In the genomic region with DNA sequence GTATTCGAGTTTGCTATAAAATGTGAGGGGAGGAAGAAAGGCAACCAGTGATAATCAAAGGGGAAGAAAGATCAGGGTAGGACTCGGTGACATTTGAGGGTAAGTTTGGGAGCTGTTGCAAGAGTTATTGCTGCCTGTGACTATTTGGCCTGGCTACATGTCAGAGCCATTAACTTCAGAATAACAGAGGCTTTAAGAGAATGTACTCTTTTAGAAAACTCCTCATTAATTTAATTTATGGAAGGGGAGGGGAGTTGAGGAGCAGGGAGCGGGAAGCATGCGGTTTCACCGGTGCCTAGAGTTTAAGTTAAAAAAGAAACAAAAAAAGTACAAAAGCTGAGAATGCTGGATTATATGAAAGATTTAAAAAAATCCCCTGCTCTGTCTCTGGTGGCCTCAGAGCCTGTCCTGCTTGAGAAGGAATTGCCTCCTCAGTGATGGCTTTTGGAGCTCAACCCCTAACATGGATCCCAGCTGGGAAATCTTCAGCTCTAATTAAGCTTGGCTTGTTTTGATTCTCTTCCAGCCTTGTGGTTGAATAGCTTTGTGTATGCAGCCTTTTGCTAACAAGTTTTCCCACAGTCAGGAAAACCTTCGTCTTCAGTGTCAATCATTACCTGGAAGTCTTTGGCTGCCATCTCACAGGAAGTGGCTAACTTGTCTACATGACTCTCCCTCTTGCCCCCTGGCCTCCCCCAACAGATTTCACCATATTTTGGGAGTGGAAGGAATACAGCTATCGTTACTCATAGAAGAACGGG, we compare ENCODE assay signal across 14 cellular contexts.
DNase-seq lines count a peak whose midpoint lies in the region; ATAC-seq and TF ChIP-seq lines count a peak whose summit lies in the region.
"Had no signal": no experiment of that assay in that cellular context is flagged by ENCODE, and none has a peak within 500 bp of the region (broad histone marks: within the 10 kb centered on the region; RNA-seq: fewer than 3 reads in every experiment).

No MANE protein-coding gene starts in this region.

- no peaks in the 10 kb centered on the region for H3K27me3 Mint-ChIP-seq in endodermal cell (ENCODE audit: insufficient read depth)
- no peaks in the 10 kb centered on the region for H3K27me3 Mint-ChIP-seq in nephron progenitor cell (ENCODE audit: low read depth, poor library complexity)
- H3K27me3 Mint-ChIP-seq in activated CD8-positive, alpha-beta T cell treated with anti-CD3 and anti-CD28 coated beads for 36 hours, result peaks cover 5% of the 10 kb centered on the region

- H3K9me3 Mint-ChIP-seq in endodermal cell (no peaks in the 10 kb centered on the region), nephron progenitor cell (no peaks in the 10 kb centered on the region)
- no peaks in the 10 kb centered on the region for H3K9me3 Mint-ChIP-seq in activated CD8-positive, alpha-beta T cell treated with anti-CD3 and anti-CD28 coated beads for 36 hours
- H3K9me3 Mint-ChIP-seq: stimulated activated naive CD8-positive, alpha-beta T cell treated with anti-CD3 and anti-CD28 coated beads, Interleukin-15, Interleukin-2, amounts not matched to agents 100 ng/mL and 50 ng/mL, for 24 hours had no signal

- H3K4me1 ChIP-seq in endodermal cell (ENCODE audit: control insufficient read depth, insufficient read depth, low read length), result peaks cover 3% of the 10 kb centered on the region
- H3K4me1 ChIP-seq: adrenal gland had no signal

- DNase-seq in DMS79 (lab: John Stamatoyannopoulos, UW) (peak; percentile 68), endodermal cell (no peak), nephron progenitor cell (peak; percentile 12), NCI-H1694 (lab: John Stamatoyannopoulos, UW) (no peak), HCEC 1CT (no peak)
- DNase-seq in activated CD8-positive, alpha-beta T cell treated with anti-CD3 and anti-CD28 coated beads for 36 hours, result no peak
- DNase-seq: adrenal gland; effector CD8-positive, alpha-beta T cell; hippocampal formation; stimulated activated CD4-positive, alpha-beta T cell treated with anti-CD3 and anti-CD28 coated beads, Interleukin-4, amount 100 ng/mL, for 24 hours had no signal

- H3K4me3 Mint-ChIP-seq in endodermal cell, result no peak overlapping the region
- peak overlapping the region; percentile 54 for H3K4me3 Mint-ChIP-seq in nephron progenitor cell
- no peak overlapping the region for H3K4me3 Mint-ChIP-seq in activated CD8-positive, alpha-beta T cell treated with anti-CD3 and anti-CD28 coated beads for 36 hours
- H3K4me3 Mint-ChIP-seq: memory B cell; stimulated activated naive CD8-positive, alpha-beta T cell treated with anti-CD3 and anti-CD28 coated beads, Interleukin-15, Interleukin-2, amounts not matched to agents 100 ng/mL and 50 ng/mL, for 24 hours had no signal

- 86 to 89% methylated on average over 4 to 8 of the region's 8 CpGs for WGBS in endodermal cell (ENCODE audit: insufficient coverage in 1 of 2, insufficient read length in 1 of 2), 2 experiments

- H3K36me3 Mint-ChIP-seq in endodermal cell (ENCODE audit: low read depth), result peaks cover 12% of the 10 kb centered on the region
- H3K36me3 Mint-ChIP-seq in nephron progenitor cell (ENCODE audit: low read depth), result peaks cover 25% of the 10 kb centered on the region
- no peaks in the 10 kb centered on the region for H3K36me3 Mint-ChIP-seq in activated CD8-positive, alpha-beta T cell treated with anti-CD3 and anti-CD28 coated beads for 36 hours (ENCODE audit: low read depth)
- H3K36me3 Mint-ChIP-seq: memory B cell had no signal

- H3K9ac ChIP-seq in endodermal cell (ENCODE audit: extremely low read depth, low read length, poor library complexity, severe bottlenecking), result no peak overlapping the region

- H3K36me3 ChIP-seq in KOPT-K1 (ENCODE audit: insufficient read depth, low read length) (no peaks in the 10 kb centered on the region), endodermal cell (ENCODE audit: control insufficient read depth, insufficient read depth, low read length) (peaks cover 58% of the 10 kb centered on the region)
- H3K36me3 ChIP-seq: adrenal gland had no signal

- H3K27me3 ChIP-seq in endodermal cell (ENCODE audit: control insufficient read depth, insufficient read depth, low read length, poor library complexity, severe bottlenecking), result no peaks in the 10 kb centered on the region
- H3K27me3 ChIP-seq: adrenal gland had no signal

- CTCF ChIA-PET in activated CD8-positive, alpha-beta T cell treated with anti-CD3 and anti-CD28 coated beads for 36 hours (lab: Charles Lee), result no interaction called here

- intact Hi-C loops in activated CD8-positive, alpha-beta T cell treated with anti-CD3 and anti-CD28 coated beads for 36 hours (cut with micrococcal nuclease), result no loop called here

- no peak overlapping the region for H3K4me3 ChIP-seq in endodermal cell (ENCODE audit: low read length)
- H3K4me3 ChIP-seq: adrenal gland had no signal

- TF ChIP-seq CTCF in endodermal cell (conservative IDR thresholded peaks at IDR 0.05) (no peak), nephron progenitor cell (IDR thresholded peaks at IDR 0.05) (no peak)
- no peak for TF ChIP-seq CTCF in activated CD8-positive, alpha-beta T cell treated with anti-CD3 and anti-CD28 coated beads for 36 hours (IDR thresholded peaks at IDR 0.05)

- peak overlapping the region; percentile 41 for H3K27ac Mint-ChIP-seq in endodermal cell
- peak overlapping the region; percentile 96 for H3K27ac Mint-ChIP-seq in nephron progenitor cell
- no peak overlapping the region for H3K27ac Mint-ChIP-seq in activated CD8-positive, alpha-beta T cell treated with anti-CD3 and anti-CD28 coated beads for 36 hours
- H3K27ac Mint-ChIP-seq: memory B cell; stimulated activated naive CD8-positive, alpha-beta T cell treated with anti-CD3 and anti-CD28 coated beads, Interleukin-15, Interleukin-2, amounts not matched to agents 100 ng/mL and 50 ng/mL, for 24 hours had no signal

- ATAC-seq in activated CD8-positive, alpha-beta T cell treated with anti-CD3 and anti-CD28 coated beads for 36 hours, result no peak
- ATAC-seq in GM18861 (IDR thresholded peaks at IDR 0.05; ENCODE audit: unreplicated experiment), result no peak

- POLR2A ChIA-PET in activated CD8-positive, alpha-beta T cell treated with anti-CD3 and anti-CD28 coated beads for 36 hours (lab: Charles Lee), result no interaction called here

- peaks cover 59% of the 10 kb centered on the region for H3K4me1 Mint-ChIP-seq in endodermal cell
- H3K4me1 Mint-ChIP-seq in nephron progenitor cell, result peaks cover 89% of the 10 kb centered on the region
- H3K4me1 Mint-ChIP-seq in activated CD8-positive, alpha-beta T cell treated with anti-CD3 and anti-CD28 coated beads for 36 hours (ENCODE audit: low read depth), result peaks cover 27% of the 10 kb centered on the region
- H3K4me1 Mint-ChIP-seq: memory B cell had no signal

- no peaks in the 10 kb centered on the region for H3K9me3 ChIP-seq in KOPT-K1 (ENCODE audit: insufficient read depth, low read length, poor library complexity, severe bottlenecking)
- H3K9me3 ChIP-seq in endodermal cell (ENCODE audit: control insufficient read depth, low read length), result no peaks in the 10 kb centered on the region
- H3K9me3 ChIP-seq: adrenal gland had no signal

- H3K27ac ChIP-seq in KOPT-K1 (ENCODE audit: low read depth, low read length, poor library complexity, severe bottlenecking) (peak overlapping the region; percentile 38), endodermal cell (ENCODE audit: low read depth, low read length) (no peak overlapping the region)
- H3K27ac ChIP-seq: adrenal gland had no signal

Comparison
In these comparisons a context has a peak if more than half of its experiments do, and no peak if none do; other contexts are left out.
1. DNase-seq: peak in DMS79 (single experiment) and nephron progenitor cell (single experiment); none in endodermal cell (single experiment), NCI-H1694 (single experiment), HCEC 1CT (single experiment) and activated CD8-positive, alpha-beta T cell treated with anti-CD3 and anti-CD28 coated beads for 36 hours (single experiment).